ENCODE assay signal across 8 cellular contexts in genomic region chr16:68093816-68094613, GRCh38. TPM values are rescaled to one million over a fixed set of nuclear protein-coding genes. Genes with fewer than 3 reads are reported as not detected.
DNase-seq lines count a peak whose midpoint lies in the region; ATAC-seq, FAIRE-seq and TF ChIP-seq lines count a peak whose summit lies in the region.

No MANE protein-coding gene starts in this region.

- 83% methylated on average over 5 of the region's 5 CpGs for WGBS in esophagus squamous epithelium, 2 donors

- H3K27me3 ChIP-seq in esophagus squamous epithelium = no peaks in the 10 kb centered on the region
- H3K27me3 ChIP-seq in colonic mucosa = no peaks in the 10 kb centered on the region

- H3K27ac ChIP-seq in RWPE1 (no peak overlapping the region), esophagus squamous epithelium (no peak overlapping the region), colonic mucosa (no peak overlapping the region)

- DNase-seq in activated CD4-positive, CD25-positive, alpha-beta regulatory T cell treated with anti-CD3 and anti-CD28 coated beads, Interleukin-2, amount 50 U/mL, for 72 hours = no peak
- DNase-seq in RWPE1 (ENCODE audit: low spot score) = no peak
- DNase-seq in esophagus squamous epithelium (lab: John Stamatoyannopoulos, UW) = no peak
- no peak for DNase-seq in sciatic nerve (ENCODE audit: low spot score)
- DNase-seq in colonic mucosa = no peak
- no peak for DNase-seq in RCC 7860 (ENCODE audit: low spot score)
- no peak for DNase-seq in RPMI8226

- TF ChIP-seq CTCF in RWPE1 (conservative IDR thresholded peaks at IDR 0.05; ENCODE audit: low read depth) (0 out of 2 replicates have a peak, but pooled peaks have one; percentile 7), esophagus squamous epithelium (IDR thresholded peaks at IDR 0.05) (peak in 4 of 6 experiments; percentile 8 to 42 (median 28)), colonic mucosa (IDR thresholded peaks at IDR 0.05) (no peak)

- intact Hi-C loops in esophagus squamous epithelium (cut with DNase I) = no loop called here
- intact Hi-C loops in sciatic nerve (cut with DNase I) = no loop called here
- intact Hi-C loops in colonic mucosa (cut with DNase I) = loop anchor here (5.0 to 10.0 kb wide), 2 partner anchors 61 to 133 kb away; no protein-coding TSS in a partner anchor

- H3K9me3 ChIP-seq in esophagus squamous epithelium (no peaks in the 10 kb centered on the region), colonic mucosa (no peaks in the 10 kb centered on the region)

- POLR2A ChIA-PET in RWPE1 (lab: Yijun Ruan, JAX; ENCODE audit: low non-redundant PET) = no interaction called here

- TF ChIP-seq POLR2A in esophagus squamous epithelium (IDR thresholded peaks at IDR 0.05) = no peak

- peaks cover 12 to 61% (median 23%) of the 10 kb centered on the region in 3 donors for H3K4me1 ChIP-seq in esophagus squamous epithelium
- H3K4me1 ChIP-seq in colonic mucosa = no peaks in the 10 kb centered on the region

- ATAC-seq in activated CD4-positive, CD25-positive, alpha-beta regulatory T cell treated with anti-CD3 and anti-CD28 coated beads, Interleukin-2, amount 50 U/mL, for 24 hours = peak; percentile 77 to 84
- ATAC-seq in sciatic nerve = peak; percentile 84

- no peak for FAIRE-seq in RCC 7860 (lab: Jason Lieb, UNC)

- H3K4me3 ChIP-seq in esophagus squamous epithelium = no peak overlapping the region
- H3K4me3 ChIP-seq in colonic mucosa = no peak overlapping the region

- CTCF ChIA-PET in RWPE1 (lab: Yijun Ruan, JAX) = interaction anchor here (0.6 to 1.1 kb wide), 3 partner anchors 15 to 613 kb away, joined by 3 read pairs; no protein-coding TSS in a partner anchor

- no peak overlapping the region for H3K9ac ChIP-seq in colonic mucosa (ENCODE audit: low read depth in 2 of 2, low read length in 2 of 2)

- H3K36me3 ChIP-seq in esophagus squamous epithelium (no peaks in the 10 kb centered on the region), colonic mucosa (no peaks in the 10 kb centered on the region)

RNA-seq across cellular contexts. Expression of gene NFATC3, which starts 8.8 kb away (rescaled TPM):
- 10 to 100 TPM; 18.6 to 30.9 (median 20.5) TPM for total RNA-seq in esophagus squamous epithelium
- 66.4 TPM for total RNA-seq in sciatic nerve
- 10 to 100 TPM; 22.5 to 29.3 TPM for total RNA-seq in colonic mucosa
